Comparison of ENCODE assay signal across 19 cellular contexts in the genomic region with DNA sequence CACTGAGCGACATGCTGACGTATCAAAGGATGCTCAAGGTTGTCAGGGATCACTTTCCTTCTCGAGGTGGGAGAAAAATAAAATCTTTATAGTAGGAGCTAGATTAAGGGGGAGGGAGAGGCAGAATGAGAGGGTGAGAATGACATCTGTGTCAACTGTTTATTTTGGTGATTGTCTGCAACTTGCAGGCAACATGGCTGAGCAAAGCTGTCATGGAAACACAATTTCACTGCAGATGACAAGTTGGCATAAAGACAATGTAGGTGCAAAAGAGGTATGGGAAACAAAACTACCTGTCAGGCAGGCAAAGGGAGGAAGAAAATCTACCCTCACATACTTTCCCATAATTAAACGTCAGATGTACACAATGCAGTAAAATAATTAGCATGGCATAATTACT.
"Had no signal": no experiment of that assay in that cellular context is flagged by ENCODE, and none has a peak within 500 bp of the region (broad histone marks: within the 10 kb centered on the region; RNA-seq: fewer than 3 reads in every experiment).

No MANE protein-coding gene starts in this region.

- H3K4me1 ChIP-seq: SJSA1 had no signal

- H3K27me3 ChIP-seq: MG63, SJSA1 had no signal

- DNase-seq: IMR-90, Karpas-422, KG1, MG63, NCI-H1092, NCI-H1417 treated with DMSO at 0.1 percent for 48 hours, NCI-H146, NCI-H187 treated with DMSO at 0.1 percent for 48 hours, NCI-H2029 treated with DMSO at 0.1 percent for 48 hours, NCI-H2171 treated with DMSO at 0.1 percent for 48 hours, NCI-H345, NCI-H446 treated with DMSO at 0.1 percent for 48 hours, NCI-H510A treated with DMSO at 0.1 percent for 48 hours, NCI-H748 treated with DMSO at 0.1 percent for 48 hours, Right ventricle myocardium superior, RPMI8226, SIG-M5 had no signal

- H3K4me3 ChIP-seq: MG63, SJSA1, SK-N-MC had no signal

- H3K9me3 ChIP-seq: MG63, SJSA1 had no signal

- H3K27ac ChIP-seq: SJSA1, SK-N-MC had no signal

- H3K36me3 ChIP-seq: MG63, SJSA1 had no signal
